In the genomic region with DNA sequence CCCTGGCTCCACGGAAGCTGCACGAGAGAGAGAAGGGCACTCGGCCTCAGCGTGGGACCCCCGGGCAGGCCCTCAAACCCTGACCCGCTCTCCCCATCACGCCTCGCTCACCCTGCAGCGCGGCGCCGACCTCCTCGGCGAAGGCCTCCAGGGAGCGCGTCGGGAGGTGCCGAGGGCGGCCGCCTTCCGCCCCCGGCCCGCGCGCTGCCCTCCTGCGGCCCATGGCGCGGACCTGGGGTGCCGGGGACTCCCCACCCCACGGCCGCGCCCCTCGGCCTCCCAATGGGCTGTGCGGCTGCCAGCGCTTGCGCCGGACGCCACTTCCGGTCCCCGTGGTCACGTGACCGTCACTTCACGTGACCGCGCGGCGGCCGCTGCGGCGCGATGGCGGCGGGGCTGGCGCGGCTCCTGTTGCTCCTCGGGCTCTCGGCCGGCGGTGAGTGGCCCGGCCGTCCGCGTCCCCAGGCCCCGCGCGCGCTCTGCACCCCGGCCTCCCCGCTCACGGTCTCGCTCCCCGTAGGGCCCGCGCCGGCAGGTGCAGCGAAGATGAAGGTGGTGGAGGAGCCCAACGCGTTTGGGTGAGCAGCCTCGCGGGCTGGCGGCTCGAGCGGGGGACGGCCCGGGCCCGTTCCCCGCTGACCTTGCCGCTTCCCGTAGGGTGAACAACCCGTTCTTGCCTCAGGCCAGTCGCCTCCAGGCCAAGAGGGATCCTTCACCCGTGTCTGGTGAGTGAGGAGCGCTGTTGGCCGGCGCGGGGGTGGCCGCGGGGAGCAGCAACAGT, we compare ENCODE assay signal across 1 cellular context.
A peak's percentile ranks its signal among the peaks of the same experiment; 100 is the strongest.
TF ChIP-seq lines count a peak whose summit lies in the region.

Gene GNPTG (plus strand): TSS at position 350 of the 781 bp plus-strand sequence. CDS start 35 bp downstream, at position 385.
Gene TSR3 (minus strand): TSS at position 297 of the 781 bp plus-strand sequence. CDS start 74 bp downstream, at position 223.

TF ChIP-seq in K562, 482 proteins besides CTCF, POLR2A, EP300 and RAD21 (continued from another document and continues in another):
- TF ChIP-seq USF1 (CRISPR knock-in tag; IDR thresholded peaks at IDR 0.05), result peak; percentile 94
- no peak for TF ChIP-seq KHSRP (IDR thresholded peaks at IDR 0.05)
- TF ChIP-seq ZBTB1 (CRISPR knock-in tag; IDR thresholded peaks at IDR 0.05; ENCODE audit: borderline replicate concordance, low read depth), result no peak
- TF ChIP-seq, protein P1, sequence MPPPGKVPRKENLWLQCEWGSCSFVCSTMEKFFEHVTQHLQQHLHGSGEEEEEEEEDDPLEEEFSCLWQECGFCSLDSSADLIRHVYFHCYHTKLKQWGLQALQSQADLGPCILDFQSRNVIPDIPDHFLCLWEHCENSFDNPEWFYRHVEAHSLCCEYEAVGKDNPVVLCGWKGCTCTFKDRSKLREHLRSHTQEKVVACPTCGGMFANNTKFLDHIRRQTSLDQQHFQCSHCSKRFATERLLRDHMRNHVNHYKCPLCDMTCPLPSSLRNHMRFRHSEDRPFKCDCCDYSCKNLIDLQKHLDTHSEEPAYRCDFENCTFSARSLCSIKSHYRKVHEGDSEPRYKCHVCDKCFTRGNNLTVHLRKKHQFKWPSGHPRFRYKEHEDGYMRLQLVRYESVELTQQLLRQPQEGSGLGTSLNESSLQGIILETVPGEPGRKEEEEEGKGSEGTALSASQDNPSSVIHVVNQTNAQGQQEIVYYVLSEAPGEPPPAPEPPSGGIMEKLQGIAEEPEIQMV (tag; conservative IDR thresholded peaks at IDR 0.05; ENCODE audit: low read depth), result no peak
- TF ChIP-seq TOE1 (IDR thresholded peaks at IDR 0.05; ENCODE audit: borderline replicate concordance), result peak; percentile 95
- peak; percentile 64 for TF ChIP-seq TOE1 (CRISPR knock-in tag; IDR thresholded peaks at IDR 0.05; ENCODE audit: borderline replicate concordance, low read depth)
- no peak for TF ChIP-seq ZBTB34 (CRISPR knock-in tag; IDR thresholded peaks at IDR 0.05)
- no peak for TF ChIP-seq ZHX1 (conservative IDR thresholded peaks at IDR 0.05; ENCODE audit: low read length)
- TF ChIP-seq, protein P2, sequence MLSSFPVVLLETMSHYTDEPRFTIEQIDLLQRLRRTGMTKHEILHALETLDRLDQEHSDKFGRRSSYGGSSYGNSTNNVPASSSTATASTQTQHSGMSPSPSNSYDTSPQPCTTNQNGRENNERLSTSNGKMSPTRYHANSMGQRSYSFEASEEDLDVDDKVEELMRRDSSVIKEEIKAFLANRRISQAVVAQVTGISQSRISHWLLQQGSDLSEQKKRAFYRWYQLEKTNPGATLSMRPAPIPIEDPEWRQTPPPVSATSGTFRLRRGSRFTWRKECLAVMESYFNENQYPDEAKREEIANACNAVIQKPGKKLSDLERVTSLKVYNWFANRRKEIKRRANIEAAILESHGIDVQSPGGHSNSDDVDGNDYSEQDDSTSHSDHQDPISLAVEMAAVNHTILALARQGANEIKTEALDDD (IDR thresholded peaks at IDR 0.05), result no peak
- no peak for TF ChIP-seq TRIM24 (IDR thresholded peaks at IDR 0.05)
- TF ChIP-seq, protein P3, sequence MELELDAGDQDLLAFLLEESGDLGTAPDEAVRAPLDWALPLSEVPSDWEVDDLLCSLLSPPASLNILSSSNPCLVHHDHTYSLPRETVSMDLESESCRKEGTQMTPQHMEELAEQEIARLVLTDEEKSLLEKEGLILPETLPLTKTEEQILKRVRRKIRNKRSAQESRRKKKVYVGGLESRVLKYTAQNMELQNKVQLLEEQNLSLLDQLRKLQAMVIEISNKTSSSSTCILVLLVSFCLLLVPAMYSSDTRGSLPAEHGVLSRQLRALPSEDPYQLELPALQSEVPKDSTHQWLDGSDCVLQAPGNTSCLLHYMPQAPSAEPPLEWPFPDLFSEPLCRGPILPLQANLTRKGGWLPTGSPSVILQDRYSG (tag; conservative IDR thresholded peaks at IDR 0.05; ENCODE audit: low read depth), result no peak
- no peak for TF ChIP-seq BMI1 (IDR thresholded peaks at IDR 0.05; ENCODE audit: low read length)
- TF ChIP-seq SIX5 (IDR thresholded peaks at IDR 0.05; ENCODE audit: borderline replicate concordance in 1 of 2, insufficient read depth in 1 of 2, low read depth in 1 of 2, low read length in 2 of 2), result peak; percentile 30 to 35; a peak in 1 of 4 replicates
- peak; percentile 77 for TF ChIP-seq ETV5 (CRISPR knock-in tag; IDR thresholded peaks at IDR 0.05; ENCODE audit: low read depth)
- no peak for TF ChIP-seq SRSF9 (IDR thresholded peaks at IDR 0.05; ENCODE audit: borderline replicate concordance, low read depth, low read length)
- TF ChIP-seq, protein P4, sequence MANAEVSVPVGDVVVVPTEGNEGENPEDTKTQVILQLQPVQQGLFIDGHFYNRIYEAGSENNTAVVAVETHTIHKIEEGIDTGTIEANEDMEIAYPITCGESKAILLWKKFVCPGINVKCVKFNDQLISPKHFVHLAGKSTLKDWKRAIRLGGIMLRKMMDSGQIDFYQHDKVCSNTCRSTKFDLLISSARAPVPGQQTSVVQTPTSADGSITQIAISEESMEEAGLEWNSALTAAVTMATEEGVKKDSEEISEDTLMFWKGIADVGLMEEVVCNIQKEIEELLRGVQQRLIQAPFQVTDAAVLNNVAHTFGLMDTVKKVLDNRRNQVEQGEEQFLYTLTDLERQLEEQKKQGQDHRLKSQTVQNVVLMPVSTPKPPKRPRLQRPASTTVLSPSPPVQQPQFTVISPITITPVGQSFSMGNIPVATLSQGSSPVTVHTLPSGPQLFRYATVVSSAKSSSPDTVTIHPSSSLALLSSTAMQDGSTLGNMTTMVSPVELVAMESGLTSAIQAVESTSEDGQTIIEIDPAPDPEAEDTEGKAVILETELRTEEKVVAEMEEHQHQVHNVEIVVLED (CRISPR knock-in tag; IDR thresholded peaks at IDR 0.05), result peak; percentile 87
- TF ChIP-seq ZNF318 (IDR thresholded peaks at IDR 0.05; ENCODE audit: borderline replicate concordance in 1 of 2, low read depth in 1 of 2), result no peak
- peak; percentile 80 for TF ChIP-seq RBFOX2 (IDR thresholded peaks at IDR 0.05; ENCODE audit: low read depth, low read length)
- no peak for TF ChIP-seq SMAD3 (CRISPR knock-in tag; conservative IDR thresholded peaks at IDR 0.05)
- peak; percentile 20; the same call in 1 of the 2 replicates for TF ChIP-seq SP1 (CRISPR knock-in tag; IDR thresholded peaks at IDR 0.05)
- peak; percentile 56; the same call in 1 of the 2 replicates for TF ChIP-seq ESRRA (IDR thresholded peaks at IDR 0.05; ENCODE audit: borderline replicate concordance, low read depth)
- TF ChIP-seq NR2C2 (CRISPR knock-in tag; IDR thresholded peaks at IDR 0.05), result peak; percentile 71
- peak; percentile 74; the same call in 1 of the 2 replicates for TF ChIP-seq NR2C2 (tag; IDR thresholded peaks at IDR 0.05)
- no peak for TF ChIP-seq MCM5 (IDR thresholded peaks at IDR 0.05; ENCODE audit: low read depth)
- TF ChIP-seq ZNF239 (CRISPR knock-in tag; IDR thresholded peaks at IDR 0.05), result no peak
- TF ChIP-seq CC2D1A (IDR thresholded peaks at IDR 0.05), result no peak
- TF ChIP-seq CREB3L1 (IDR thresholded peaks at IDR 0.05; ENCODE audit: borderline replicate concordance, low read depth), result peak; percentile 46; the same call in 1 of the 2 replicates
- TF ChIP-seq, protein P5, sequence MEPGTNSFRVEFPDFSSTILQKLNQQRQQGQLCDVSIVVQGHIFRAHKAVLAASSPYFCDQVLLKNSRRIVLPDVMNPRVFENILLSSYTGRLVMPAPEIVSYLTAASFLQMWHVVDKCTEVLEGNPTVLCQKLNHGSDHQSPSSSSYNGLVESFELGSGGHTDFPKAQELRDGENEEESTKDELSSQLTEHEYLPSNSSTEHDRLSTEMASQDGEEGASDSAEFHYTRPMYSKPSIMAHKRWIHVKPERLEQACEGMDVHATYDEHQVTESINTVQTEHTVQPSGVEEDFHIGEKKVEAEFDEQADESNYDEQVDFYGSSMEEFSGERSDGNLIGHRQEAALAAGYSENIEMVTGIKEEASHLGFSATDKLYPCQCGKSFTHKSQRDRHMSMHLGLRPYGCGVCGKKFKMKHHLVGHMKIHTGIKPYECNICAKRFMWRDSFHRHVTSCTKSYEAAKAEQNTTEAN (CRISPR knock-in tag; IDR thresholded peaks at IDR 0.05), result no peak
- no peak for TF ChIP-seq IFI16 (CRISPR knock-in tag; IDR thresholded peaks at IDR 0.05)
